ENCODE assay signal across 16 cellular contexts in the genomic region with DNA sequence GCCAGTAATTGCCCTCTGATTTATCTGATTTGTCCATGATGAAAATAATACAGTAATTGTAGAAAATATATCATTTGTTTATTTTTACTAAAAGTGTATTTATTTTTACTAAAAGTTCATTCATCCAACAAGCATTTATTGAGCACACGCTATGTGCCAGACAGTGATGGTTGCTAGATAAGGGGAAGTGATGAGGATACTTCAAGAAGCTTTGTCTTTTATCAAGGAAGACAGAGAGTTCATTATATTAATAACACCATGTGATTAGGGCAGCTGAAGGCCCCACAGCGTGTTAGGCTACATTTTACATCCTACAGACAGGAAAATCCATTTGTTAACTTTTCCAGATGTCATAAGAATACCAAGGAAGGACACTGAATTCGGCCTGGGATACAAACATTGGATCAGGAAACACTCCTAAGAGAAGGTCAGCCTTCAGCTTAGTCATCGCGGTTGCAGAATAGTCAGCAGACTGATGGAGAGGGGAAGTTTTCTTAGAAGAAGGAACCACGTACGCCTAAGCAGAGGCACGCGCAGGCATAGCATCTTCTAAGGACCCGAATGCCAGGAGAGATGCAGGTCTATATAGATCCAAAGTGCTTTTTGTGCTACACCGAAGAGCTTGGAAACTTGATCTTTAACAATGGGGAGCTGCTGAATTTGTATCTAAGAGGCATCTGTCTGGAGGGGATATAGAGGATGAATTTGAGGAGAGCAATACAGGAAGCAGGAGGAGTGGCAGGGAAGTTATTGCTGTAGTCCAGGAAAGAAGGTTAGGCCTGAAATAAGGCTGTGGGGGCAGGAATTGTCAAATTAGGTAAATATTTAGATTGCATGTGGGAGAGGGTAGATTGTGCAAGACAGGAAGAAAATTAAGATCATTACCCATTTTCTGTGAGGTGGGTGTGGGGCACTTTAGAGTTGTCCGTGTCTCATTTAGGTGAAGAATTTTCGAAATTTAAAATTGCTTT.
DNase-seq lines count a peak whose midpoint lies in the region; ATAC-seq and TF ChIP-seq lines count a peak whose summit lies in the region.
"Had no signal": no experiment of that assay in that cellular context is flagged by ENCODE, and none has a peak within 500 bp of the region (broad histone marks: within the 10 kb centered on the region; RNA-seq: fewer than 3 reads in every experiment).

No MANE protein-coding gene starts in this region.

- no peaks in the 10 kb centered on the region for H3K9me3 ChIP-seq in CD8-positive, alpha-beta T cell (ENCODE audit: low read length)
- H3K9me3 ChIP-seq in uterus = no peaks in the 10 kb centered on the region
- H3K9me3 ChIP-seq: right atrium auricular region had no signal

- no peaks in the 10 kb centered on the region for H3K27me3 ChIP-seq in CD8-positive, alpha-beta T cell (ENCODE audit: insufficient read depth, low read length)
- H3K27me3 ChIP-seq in uterus = no peaks in the 10 kb centered on the region
- H3K27me3 ChIP-seq: right atrium auricular region had no signal

- intact Hi-C loops in CD8-positive, alpha-beta T cell (cut with DNase I, micrococcal nuclease) = no loop called here
- intact Hi-C loops in uterus (cut with DNase I; ENCODE audit: low total_unique reads) = no loop called here

- H3K36me3 ChIP-seq in CD8-positive, alpha-beta T cell (ENCODE audit: insufficient read depth, low read length) = no peaks in the 10 kb centered on the region
- H3K36me3 ChIP-seq in uterus = no peaks in the 10 kb centered on the region
- H3K36me3 ChIP-seq: right atrium auricular region had no signal

- DNase-seq in HCEC 1CT (peak; percentile 8), SKM-1 (lab: John Stamatoyannopoulos, UW; ENCODE audit: unreplicated experiment) (peak; percentile 70), epithelial cell of esophagus (ENCODE audit: low read depth) (peak; percentile 10), omental fat pad (ENCODE audit: low spot score) (no peak), cerebellar cortex (ENCODE audit: low spot score) (no peak), uterus (no peak)
- no peak for DNase-seq in CD8-positive, alpha-beta T cell
- DNase-seq: C1 segment of cervical spinal cord; left colon; natural killer cell; NCI-H2171; stimulated activated CD4-positive, alpha-beta T cell treated with anti-CD3 and anti-CD28 coated beads, Interleukin-4, amount 100 ng/mL, for 1 hour; stimulated activated naive CD4-positive, alpha-beta T cell; T-helper 1 cell had no signal

- CTCF ChIA-PET in CD8-positive, alpha-beta T cell (lab: Charles Lee) = no interaction called here

- H3K27me3 Mint-ChIP-seq in CD8-positive, alpha-beta T cell (ENCODE audit: low read depth) = peaks cover 4% of the 10 kb centered on the region

- H3K4me3 ChIP-seq in epithelial cell of esophagus (ENCODE audit: low read length) = no peak overlapping the region
- no peak overlapping the region for H3K4me3 ChIP-seq in CD8-positive, alpha-beta T cell (ENCODE audit: low read depth, low read length)
- no peak overlapping the region for H3K4me3 ChIP-seq in uterus
- H3K4me3 ChIP-seq: right atrium auricular region had no signal

- no peaks in the 10 kb centered on the region for H3K36me3 Mint-ChIP-seq in CD8-positive, alpha-beta T cell
- H3K36me3 Mint-ChIP-seq: natural killer cell had no signal

- H3K4me1 ChIP-seq in CD8-positive, alpha-beta T cell (ENCODE audit: insufficient read depth, low read length) = no peaks in the 10 kb centered on the region
- no peaks in the 10 kb centered on the region for H3K4me1 ChIP-seq in uterus
- H3K4me1 ChIP-seq: right atrium auricular region had no signal

- TF ChIP-seq POLR2A in uterus (IDR thresholded peaks at IDR 0.05) = no peak

- POLR2A ChIA-PET in CD8-positive, alpha-beta T cell (lab: Charles Lee) = interaction anchor here (0.5 kb wide), 1 partner anchor 1191 kb away, joined by 3 read pairs; no protein-coding TSS in a partner anchor

- H3K4me3 Mint-ChIP-seq in CD8-positive, alpha-beta T cell = no peak overlapping the region
- H3K4me3 Mint-ChIP-seq: natural killer cell had no signal

- ATAC-seq in omental fat pad (ENCODE audit: low FRiP score) = peak; percentile 41
- ATAC-seq in CD8-positive, alpha-beta T cell = no peak
- ATAC-seq in HG03571 (IDR thresholded peaks at IDR 0.05; ENCODE audit: unreplicated experiment) = no peak
- ATAC-seq: left colon, natural killer cell had no signal

- H3K4me1 Mint-ChIP-seq in CD8-positive, alpha-beta T cell (ENCODE audit: low read depth) = no peaks in the 10 kb centered on the region
- H3K4me1 Mint-ChIP-seq: natural killer cell had no signal

- H3K27ac ChIP-seq in CD8-positive, alpha-beta T cell (ENCODE audit: low read depth, low read length) = no peak overlapping the region
- H3K27ac ChIP-seq in uterus = no peak overlapping the region
- H3K27ac ChIP-seq: right atrium auricular region had no signal

- no peak for TF ChIP-seq CTCF in epithelial cell of esophagus (IDR thresholded peaks at IDR 0.05; ENCODE audit: insufficient read depth, low read depth, low read length, missing control alignments)
- TF ChIP-seq CTCF in omental fat pad (IDR thresholded peaks at IDR 0.05) = no peak
- TF ChIP-seq CTCF in CD8-positive, alpha-beta T cell (IDR thresholded peaks at IDR 0.05) = no peak
- TF ChIP-seq CTCF in uterus (IDR thresholded peaks at IDR 0.05) = no peak

- H3K9me3 Mint-ChIP-seq in CD8-positive, alpha-beta T cell = no peaks in the 10 kb centered on the region
- H3K9me3 Mint-ChIP-seq: natural killer cell had no signal

- no peak overlapping the region for H3K27ac Mint-ChIP-seq in CD8-positive, alpha-beta T cell
- H3K27ac Mint-ChIP-seq: natural killer cell had no signal

Comparison
In these comparisons a context has a peak if more than half of its experiments do, and no peak if none do; other contexts are left out.
1. DNase-seq: peak in HCEC 1CT (single experiment), SKM-1 (single experiment) and epithelial cell of esophagus (single experiment); none in omental fat pad (single experiment), cerebellar cortex (single experiment), CD8-positive, alpha-beta T cell (0 of 7) and uterus (0 of 2).